8 cellular contexts compared by ENCODE assay signal in genomic region chr4:38664704-38665401, GRCh38. TPM values are rescaled to one million over a fixed set of nuclear protein-coding genes. Genes with fewer than 3 reads are reported as not detected.
DNase-seq lines count a peak whose midpoint lies in the region; ATAC-seq and TF ChIP-seq lines count a peak whose summit lies in the region.

No MANE protein-coding gene starts in this region.

- H3K4me3 ChIP-seq in AG10803 (ENCODE audit: low read length) (peak overlapping the region; percentile 72), HAP-1 (peak overlapping the region; percentile 67), fibroblast of the aortic adventitia (ENCODE audit: low read depth, low read length) (peak overlapping the region; percentile 85), vagina (peak overlapping the region; percentile 88 to 90)

- no peaks in the 10 kb centered on the region for H3K27me3 ChIP-seq in HAP-1 (ENCODE audit: low read depth)
- no peaks in the 10 kb centered on the region for H3K27me3 ChIP-seq in vagina

- H3K27ac Mint-ChIP-seq in activated T-helper 2 cell treated with anti-CD3 and anti-CD28 coated beads, Interferon-gamma antibody, Interleukin-2, Interleukin-4, amounts not matched to agents 10 μg/mL and 5 μg/mL and 100 μg/mL, durations not matched to agents 14 hours and 24 hours and 36 hours: no peak overlapping the region
- H3K27ac Mint-ChIP-seq in natural killer cell treated with Interleukin-12 subunit alpha and Interleukin-12 subunit beta and Interleukin-15 and Interleukin-18, amount 100 ng/mL, for 72 hours: peak overlapping the region; percentile 93 to 97

- in situ Hi-C loops in HAP-1 (cut with MboI; ENCODE audit: low sequenced_read_pairs): no loop called here

- no peak for TF ChIP-seq POLR2A in vagina (IDR thresholded peaks at IDR 0.05)

- H3K4me3 Mint-ChIP-seq in activated T-helper 2 cell treated with anti-CD3 and anti-CD28 coated beads, Interferon-gamma antibody, Interleukin-2, Interleukin-4, amounts not matched to agents 10 μg/mL and 5 μg/mL and 100 μg/mL, durations not matched to agents 14 hours and 24 hours and 36 hours (ENCODE audit: low read depth): peak overlapping the region; percentile 72
- H3K4me3 Mint-ChIP-seq in natural killer cell treated with Interleukin-12 subunit alpha and Interleukin-12 subunit beta and Interleukin-15 and Interleukin-18, amount 100 ng/mL, for 72 hours: peak overlapping the region; percentile 92

- DNase-seq in AG10803 (ENCODE audit: low read depth) (peak; percentile 50), HAP-1 (ENCODE audit: low spot score in 2 of 2) (peak; percentile 37 to 71), NCI-H774 (lab: John Stamatoyannopoulos, UW) (peak; percentile 49), fibroblast of the aortic adventitia (ENCODE audit: low read depth) (peak; percentile 58), vagina (ENCODE audit: extremely low spot score in 2 of 2) (no peak)
- DNase-seq in activated T-helper 2 cell treated with anti-CD3 and anti-CD28 coated beads, Interferon-gamma antibody, Interleukin-2, Interleukin-4, amounts not matched to agents 10 μg/mL and 5 μg/mL and 100 μg/mL, durations not matched to agents 14 hours and 24 hours and 36 hours (ENCODE audit: low spot score): no peak
- DNase-seq in natural killer cell treated with Interleukin-12 subunit alpha and Interleukin-12 subunit beta and Interleukin-15 and Interleukin-18, amount 100 ng/mL, for 72 hours (ENCODE audit: low spot score): no peak

- H3K27ac ChIP-seq in vagina: peak overlapping the region; percentile 98

- no peaks in the 10 kb centered on the region for H3K36me3 ChIP-seq in HAP-1 (replicated peaks)
- no peaks in the 10 kb centered on the region for H3K36me3 ChIP-seq in vagina

- no peaks in the 10 kb centered on the region for H3K36me3 Mint-ChIP-seq in activated T-helper 2 cell treated with anti-CD3 and anti-CD28 coated beads, Interferon-gamma antibody, Interleukin-2, Interleukin-4, amounts not matched to agents 10 μg/mL and 5 μg/mL and 100 μg/mL, durations not matched to agents 14 hours and 24 hours and 36 hours (ENCODE audit: low read depth)
- peaks cover 10% of the 10 kb centered on the region for H3K36me3 Mint-ChIP-seq in natural killer cell treated with Interleukin-12 subunit alpha and Interleukin-12 subunit beta and Interleukin-15 and Interleukin-18, amount 100 ng/mL, for 72 hours

- H3K4me1 Mint-ChIP-seq in activated T-helper 2 cell treated with anti-CD3 and anti-CD28 coated beads, Interferon-gamma antibody, Interleukin-2, Interleukin-4, amounts not matched to agents 10 μg/mL and 5 μg/mL and 100 μg/mL, durations not matched to agents 14 hours and 24 hours and 36 hours (ENCODE audit: low read depth): peaks cover 24% of the 10 kb centered on the region
- H3K4me1 Mint-ChIP-seq in natural killer cell treated with Interleukin-12 subunit alpha and Interleukin-12 subunit beta and Interleukin-15 and Interleukin-18, amount 100 ng/mL, for 72 hours (ENCODE audit: low read depth in 2 of 2): peaks cover 49 to 57% of the 10 kb centered on the region in 2 donors

- no peak for ATAC-seq in natural killer cell treated with Interleukin-12 subunit alpha and Interleukin-12 subunit beta and Interleukin-15 and Interleukin-18, amount 100 ng/mL, for 72 hours
- ATAC-seq in GM21381 (IDR thresholded peaks at IDR 0.05; ENCODE audit: unreplicated experiment): no peak

- TF ChIP-seq CTCF in AG10803 (conservative IDR thresholded peaks at IDR 0.05; ENCODE audit: low read length) (no peak), fibroblast of the aortic adventitia (IDR thresholded peaks at IDR 0.05; ENCODE audit: insufficient read depth, low read length) (no peak), vagina (IDR thresholded peaks at IDR 0.05) (no peak)

- peaks cover 5% of the 10 kb centered on the region for H3K9me3 Mint-ChIP-seq in activated T-helper 2 cell treated with anti-CD3 and anti-CD28 coated beads, Interferon-gamma antibody, Interleukin-2, Interleukin-4, amounts not matched to agents 10 μg/mL and 5 μg/mL and 100 μg/mL, durations not matched to agents 14 hours and 24 hours and 36 hours
- peaks cover 6% of the 10 kb centered on the region for H3K9me3 Mint-ChIP-seq in natural killer cell treated with Interleukin-12 subunit alpha and Interleukin-12 subunit beta and Interleukin-15 and Interleukin-18, amount 100 ng/mL, for 72 hours

- H3K27me3 Mint-ChIP-seq in activated T-helper 2 cell treated with anti-CD3 and anti-CD28 coated beads, Interferon-gamma antibody, Interleukin-2, Interleukin-4, amounts not matched to agents 10 μg/mL and 5 μg/mL and 100 μg/mL, durations not matched to agents 14 hours and 24 hours and 36 hours (ENCODE audit: low read depth): peaks cover 64% of the 10 kb centered on the region
- no peaks in the 10 kb centered on the region for H3K27me3 Mint-ChIP-seq in natural killer cell treated with Interleukin-12 subunit alpha and Interleukin-12 subunit beta and Interleukin-15 and Interleukin-18, amount 100 ng/mL, for 72 hours

- H3K4me1 ChIP-seq in HAP-1: peaks cover 22% of the 10 kb centered on the region
- H3K4me1 ChIP-seq in vagina: peaks cover 52% of the 10 kb centered on the region

- H3K9me3 ChIP-seq in HAP-1 (no peaks in the 10 kb centered on the region; the same call in 1 of the 2 replicates), vagina (no peaks in the 10 kb centered on the region)

- intact Hi-C loops in activated T-helper 2 cell treated with anti-CD3 and anti-CD28 coated beads, Interferon-gamma antibody, Interleukin-2, Interleukin-4, amounts not matched to agents 10 μg/mL and 5 μg/mL and 100 μg/mL, durations not matched to agents 14 hours and 24 hours and 36 hours (cut with micrococcal nuclease): loop anchor here (5.0 to 10.0 kb wide), 3 partner anchors 533 to 980 kb away; partner anchors contain the start of genes RELL1 and TBC1D1
- intact Hi-C loops in vagina (cut with DNase I): loop anchor here (5.0 to 10.0 kb wide), 2 partner anchors 280 to 348 kb away; no protein-coding TSS in a partner anchor

RNA-seq across cellular contexts. Expression of gene KLF3, which starts 0.9 kb away (rescaled TPM):
- total RNA-seq in activated T-helper 2 cell treated with anti-CD3 and anti-CD28 coated beads, Interferon-gamma antibody, Interleukin-2, Interleukin-4, amounts not matched to agents 10 μg/mL and 5 μg/mL and 100 μg/mL, durations not matched to agents 14 hours and 24 hours and 36 hours: 0.62 and 0.71 TPM in 2 replicates
- total RNA-seq in fibroblast of the aortic adventitia (ENCODE audit: low replicate concordance): 22.3 and 41.8 TPM in 2 replicates
- total RNA-seq in natural killer cell treated with Interleukin-12 subunit alpha and Interleukin-12 subunit beta and Interleukin-15 and Interleukin-18, amount 100 ng/mL, for 72 hours: 10 to 100 TPM; 68.6 to 68.9 TPM
- total RNA-seq in vagina: 85.4 TPM

Comparison
In these comparisons a context has a peak if more than half of its experiments do, and no peak if none do; other contexts are left out.
1. DNase-seq: peak in AG10803 (single experiment), HAP-1 (2 of 2), NCI-H774 (single experiment) and fibroblast of the aortic adventitia (single experiment); none in activated T-helper 2 cell treated with anti-CD3 and anti-CD28 coated beads, Interferon-gamma antibody, Interleukin-2, Interleukin-4, amounts not matched to agents 10 μg/mL and 5 μg/mL and 100 μg/mL, durations not matched to agents 14 hours and 24 hours and 36 hours (single experiment), natural killer cell treated with Interleukin-12 subunit alpha and Interleukin-12 subunit beta and Interleukin-15 and Interleukin-18, amount 100 ng/mL, for 72 hours (single experiment) and vagina (0 of 2).
2. RNA of gene KLF3, which starts 0.9 kb away (total RNA-seq): 85.4 TPM in vagina (single experiment), 68.6 to 68.9 TPM in natural killer cell treated with Interleukin-12 subunit alpha and Interleukin-12 subunit beta and Interleukin-15 and Interleukin-18, amount 100 ng/mL, for 72 hours and 22.3 to 41.8 TPM in fibroblast of the aortic adventitia; 0.62 to 0.71 TPM in activated T-helper 2 cell treated with anti-CD3 and anti-CD28 coated beads, Interferon-gamma antibody, Interleukin-2, Interleukin-4, amounts not matched to agents 10 μg/mL and 5 μg/mL and 100 μg/mL, durations not matched to agents 14 hours and 24 hours and 36 hours; every median in the first group is over 10 times any median in the second.
3. Peak in every context shown above with its lines, with median percentiles within 50 percentile points of each other: H3K4me3 ChIP-seq.